In the genomic region with DNA sequence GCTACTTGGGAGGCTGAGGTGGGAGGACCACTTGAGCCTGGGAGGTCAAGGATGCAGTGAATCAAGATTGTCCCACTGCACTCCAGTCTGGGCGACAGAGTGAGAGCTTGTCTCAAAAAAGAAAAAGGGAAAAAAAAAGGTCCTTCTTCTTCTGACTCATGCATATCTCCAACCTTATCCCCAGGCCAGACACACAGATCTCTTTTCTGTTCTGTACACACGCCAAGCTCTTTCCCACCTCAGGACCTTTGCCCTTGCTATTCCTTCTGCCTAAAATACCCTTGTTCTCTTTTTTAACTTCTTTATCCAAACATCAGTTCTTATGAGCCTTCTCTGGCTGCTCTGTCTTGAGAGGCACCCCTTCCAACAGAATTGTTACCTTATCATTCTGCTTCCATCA, we compare ENCODE assay signal across 18 cellular contexts.
"Had no signal": no experiment of that assay in that cellular context is flagged by ENCODE, and none has a peak within 500 bp of the region (broad histone marks: within the 10 kb centered on the region; RNA-seq: fewer than 3 reads in every experiment).

No MANE protein-coding gene starts in this region.

- H3K9me3 ChIP-seq: heart left ventricle, psoas muscle, right lobe of liver, upper lobe of left lung, uterus had no signal

- H3K27ac Mint-ChIP-seq: naive B cell, nephron had no signal

- H3K79me2 ChIP-seq: parathyroid adenoma had no signal

- H3K9me3 Mint-ChIP-seq: naive B cell, nephron had no signal

- H3K4me3 Mint-ChIP-seq: nephron had no signal

- H3K4me3 ChIP-seq: coronary artery, heart left ventricle, psoas muscle, right lobe of liver, upper lobe of left lung, uterus had no signal

- H3K27me3 Mint-ChIP-seq: naive B cell had no signal

- H3K36me3 ChIP-seq: heart left ventricle, right lobe of liver, upper lobe of left lung, uterus had no signal

- DNase-seq: effector CD4-positive, alpha-beta T cell; foreskin melanocyte; heart left ventricle; hypothalamus; kidney glomerular epithelial cell; mesendoderm; naive B cell; psoas muscle; retina; right lobe of liver; stimulated activated CD4-positive, alpha-beta T cell treated with anti-CD3 and anti-CD28 coated beads, Interleukin-2, amount 100 ng/mL, for 24 hours; stimulated activated CD4-positive, alpha-beta T cell treated with anti-CD3 and anti-CD28 coated beads, Interleukin-4, amount 100 ng/mL, for 4 hours; stimulated activated naive CD4-positive, alpha-beta T cell treated with Interleukin-2 at 50 U/mL for 16 hours; upper lobe of left lung; uterus had no signal

- H3K4me1 ChIP-seq: parathyroid adenoma, psoas muscle had no signal

- ATAC-seq: heart left ventricle, psoas muscle, right lobe of liver had no signal

- H3K27me3 ChIP-seq: heart left ventricle, right lobe of liver, upper lobe of left lung, uterus had no signal

- H3K27ac ChIP-seq: coronary artery, heart left ventricle, parathyroid adenoma, psoas muscle, right lobe of liver, upper lobe of left lung, uterus had no signal

- H2AFZ ChIP-seq: parathyroid adenoma had no signal

- H3K9ac ChIP-seq: parathyroid adenoma had no signal
